ENCODE assay signal across 9 cellular contexts in the genomic region with DNA sequence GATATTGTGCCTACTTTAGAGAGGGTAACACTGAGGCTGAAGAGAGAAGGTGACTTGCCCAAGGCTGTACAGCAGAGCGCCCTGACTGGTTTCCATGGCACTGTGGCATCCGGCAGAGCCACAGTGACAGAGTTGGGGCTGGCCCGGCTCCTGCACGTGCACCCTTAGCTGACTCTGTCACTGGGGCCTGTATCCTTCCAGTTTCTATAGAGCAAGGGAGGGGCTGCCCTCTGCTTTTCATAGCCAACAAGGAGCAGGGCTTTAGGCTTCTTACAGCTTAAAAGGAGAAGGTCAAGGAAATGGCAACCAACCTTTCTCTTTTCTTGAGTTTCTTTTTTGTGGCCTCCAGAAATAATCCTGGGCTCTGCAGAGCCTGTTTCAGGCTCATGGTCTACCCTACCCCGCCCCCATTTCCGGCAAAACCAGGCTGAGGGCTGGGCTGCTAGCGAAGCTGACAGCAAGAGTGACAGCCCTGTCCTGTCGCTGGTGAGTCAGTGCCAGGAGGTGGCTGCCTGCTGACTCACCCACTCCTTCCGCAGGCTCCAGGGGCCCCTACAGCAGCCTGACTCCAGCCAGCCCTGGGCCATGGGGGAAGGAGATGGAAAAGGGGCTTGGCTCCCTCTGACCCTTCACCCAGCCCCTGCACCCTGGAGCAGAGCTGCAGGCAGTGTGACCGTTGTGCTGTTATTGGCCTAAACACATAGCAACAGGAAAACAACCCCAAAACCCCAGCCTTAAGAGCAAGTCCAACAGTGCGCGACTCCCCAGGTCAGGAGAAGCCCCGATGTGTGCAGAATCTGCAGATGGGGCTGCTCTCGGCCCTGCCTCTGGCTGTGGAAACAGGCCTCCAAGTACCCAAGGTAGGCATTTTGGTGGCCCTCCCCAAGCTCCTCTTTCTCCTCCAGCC. TPM values are rescaled to one million over a fixed set of nuclear protein-coding genes. Genes with fewer than 3 reads are reported as not detected.
DNase-seq lines count a peak whose midpoint lies in the region; ATAC-seq and TF ChIP-seq lines count a peak whose summit lies in the region.
"Had no signal": no experiment of that assay in that cellular context is flagged by ENCODE, and none has a peak within 500 bp of the region (broad histone marks: within the 10 kb centered on the region; RNA-seq: fewer than 3 reads in every experiment).

No MANE protein-coding gene starts in this region.

- peak; percentile 99 for DNase-seq in CD14-positive monocyte (ENCODE audit: low spot score)
- peak; percentile 57 for DNase-seq in SHP77 treated with DMSO at 0.1 percent for 48 hours (lab: John Stamatoyannopoulos, UW)
- DNase-seq in activated gamma-delta T cell treated with Interleukin-2 at 50 U/mL for 16 hours, result peak; percentile 95
- peak; percentile 89 for DNase-seq in glomerular visceral epithelial cell (ENCODE audit: extremely low spot score)
- peak; percentile 69 to 97 (median 83) for DNase-seq in posterior cingulate gyrus
- DNase-seq in upper lobe of left lung, result peak; percentile 78 to 99

- peak in 1 of 4 donors; percentile 54 for TF ChIP-seq POLR2A in upper lobe of left lung (IDR thresholded peaks at IDR 0.05)

- H3K27ac ChIP-seq in upper lobe of left lung, result peak overlapping the region; percentile 86 to 96 (median 94)
- H3K27ac ChIP-seq: VCaP had no signal

- H3K4me1 ChIP-seq in upper lobe of left lung, result peaks cover 94 to 98% (median 97%) of the 10 kb centered on the region in 4 donors

- H3K36me3 ChIP-seq in upper lobe of left lung, result no peaks in the 10 kb centered on the region

- no peaks in the 10 kb centered on the region for H3K9me3 ChIP-seq in upper lobe of left lung

- peaks cover 45 to 63% of the 10 kb centered on the region in 2 donors for H3K36me3 Mint-ChIP-seq in CD14-positive monocyte

- intact Hi-C loops in CD14-positive monocyte (cut with micrococcal nuclease), result no loop called here
- intact Hi-C loops in posterior cingulate gyrus (cut with DNase I), result loop anchor here (5.0 kb wide), 1 partner anchor 35 kb away; no protein-coding TSS in a partner anchor

- peaks cover 0 to 3% (median 0%) of the 10 kb centered on the region in 7 donors for H3K9me3 Mint-ChIP-seq in CD14-positive monocyte

- H3K4me3 Mint-ChIP-seq in CD14-positive monocyte, result peak overlapping the region; percentile 71 to 84

- peak overlapping the region in 1 of 4 donors; percentile 7 for H3K4me3 ChIP-seq in upper lobe of left lung

- peaks cover 98% of the 10 kb centered on the region for H3K4me1 Mint-ChIP-seq in CD14-positive monocyte

- peak; percentile 77 for ATAC-seq in GM19351 (IDR thresholded peaks at IDR 0.05; ENCODE audit: unreplicated experiment)
- ATAC-seq in HG03442 (IDR thresholded peaks at IDR 0.05; ENCODE audit: unreplicated experiment), result peak; percentile 76
- peak; percentile 90 to 95 for ATAC-seq in upper lobe of left lung (ENCODE audit: low FRiP score in 2 of 2)

- H3K27ac Mint-ChIP-seq in CD14-positive monocyte, result peak overlapping the region; percentile 97 to 100 (median 100)

- H3K27me3 ChIP-seq in upper lobe of left lung, result no peaks in the 10 kb centered on the region

- 9 to 13% methylated on average over 11 to 14 of the region's 14 CpGs for WGBS in upper lobe of left lung, 2 donors

- TF ChIP-seq CTCF in CD14-positive monocyte (IDR thresholded peaks at IDR 0.05) (no peak), upper lobe of left lung (IDR thresholded peaks at IDR 0.05) (peak in 1 of 6 experiments; percentile 11)

- peak in 2 of 4 donors; percentile 49 to 88 for TF ChIP-seq EP300 in upper lobe of left lung (IDR thresholded peaks at IDR 0.05)

- H3K27me3 Mint-ChIP-seq in CD14-positive monocyte (ENCODE audit: low read depth in 3 of 3), result peaks cover 0 to 2% (median 0%) of the 10 kb centered on the region in 3 donors

RNA-seq across cellular contexts. Expression of gene SLC6A6, which starts 29.8 kb away (rescaled TPM):
- polyA plus RNA-seq in CD14-positive monocyte, result 10 to 100 TPM; 18.4 to 24.5 TPM
- 100 to 1,000 TPM in 2 of 6 donors, 10 to 100 TPM in 4; 60.6 to 154 (median 92.8) TPM for total RNA-seq in upper lobe of left lung
